ENCODE assay signal across 26 cellular contexts in genomic region chr14:29077916-29078315, GRCh38.
"Had no signal": no experiment of that assay in that cellular context is flagged by ENCODE, and none has a peak within 500 bp of the region (broad histone marks: within the 10 kb centered on the region; RNA-seq: fewer than 3 reads in every experiment).

No MANE protein-coding gene starts in this region.

- H3K4me1 Mint-ChIP-seq: activated CD4-positive, alpha-beta T cell treated with anti-CD3 and anti-CD28 coated beads, Interleukin-2, amount 10 ng/mL, durations not matched to agents 7 days and 5 days; activated T-helper 17 cell treated with anti-CD3 and anti-CD28 coated beads, Interleukin-2, amount 50 U/mL, for 72 hours; T-helper 17 cell had no signal

- ATAC-seq: activated T-helper 17 cell treated with anti-CD3 and anti-CD28 coated beads, Interleukin-2, amount 50 U/mL, for 72 hours; K562; T-helper 17 cell had no signal

- H3K27ac Mint-ChIP-seq: activated CD4-positive, alpha-beta memory T cell treated with anti-CD3 and anti-CD28 coated beads for 36 hours; activated CD4-positive, alpha-beta T cell treated with anti-CD3 and anti-CD28 coated beads, Interleukin-2, amount 10 ng/mL, durations not matched to agents 7 days and 5 days; activated naive CD4-positive, alpha-beta T cell treated with anti-CD3 and anti-CD28 coated beads for 36 hours; activated naive CD8-positive, alpha-beta T cell; activated T-helper 17 cell treated with anti-CD3 and anti-CD28 coated beads, Interleukin-2, amount 50 U/mL, for 72 hours; T-helper 17 cell had no signal

- H3K36me3 Mint-ChIP-seq: activated CD4-positive, alpha-beta memory T cell treated with anti-CD3 and anti-CD28 coated beads for 36 hours; activated naive CD8-positive, alpha-beta T cell had no signal

- H3K4me3 ChIP-seq: K562, MG63 had no signal

- H3K27me3 Mint-ChIP-seq: activated CD4-positive, alpha-beta memory T cell treated with anti-CD3 and anti-CD28 coated beads for 36 hours; activated CD4-positive, alpha-beta T cell treated with anti-CD3 and anti-CD28 coated beads, Interleukin-2, amount 10 ng/mL, durations not matched to agents 7 days and 5 days; activated naive CD8-positive, alpha-beta T cell; activated T-helper 17 cell treated with anti-CD3 and anti-CD28 coated beads, Interleukin-2, amount 50 U/mL, for 72 hours; T-helper 17 cell had no signal

- H3K27ac ChIP-seq: brain microvascular endothelial cell had no signal

- H3K27me3 ChIP-seq: brain microvascular endothelial cell, MG63 had no signal

- H3K36me3 ChIP-seq: brain microvascular endothelial cell, MG63 had no signal

- H3K4me3 Mint-ChIP-seq: activated CD4-positive, alpha-beta memory T cell treated with anti-CD3 and anti-CD28 coated beads for 36 hours; activated CD4-positive, alpha-beta T cell treated with anti-CD3 and anti-CD28 coated beads, Interleukin-2, amount 10 ng/mL, durations not matched to agents 7 days and 5 days; activated naive CD4-positive, alpha-beta T cell treated with anti-CD3 and anti-CD28 coated beads for 36 hours; activated naive CD8-positive, alpha-beta T cell; activated T-helper 17 cell treated with anti-CD3 and anti-CD28 coated beads, Interleukin-2, amount 50 U/mL, for 72 hours; T-helper 17 cell had no signal

- H3K9me3 ChIP-seq: MG63 had no signal

- DNase-seq: activated CD4-positive, alpha-beta memory T cell treated with anti-CD3 and anti-CD28 coated beads for 36 hours; activated CD4-positive, alpha-beta T cell treated with anti-CD3 and anti-CD28 coated beads, Interleukin-2, amount 10 ng/mL, durations not matched to agents 7 days and 5 days; activated CD4-positive, CD25-positive, alpha-beta regulatory T cell; activated CD8-positive, alpha-beta memory T cell treated with anti-CD3 and anti-CD28 coated beads for 24 hours; activated gamma-delta T cell; activated naive CD4-positive, alpha-beta T cell treated with anti-CD3 and anti-CD28 coated beads for 36 hours; activated T-cell treated with anti-CD3 and anti-CD28 coated beads for 4 hours; activated T-cell treated with anti-CD3 and anti-CD28 coated beads, Interleukin-2, amount 50 U/mL, for 48 hours; amygdala; brain microvascular endothelial cell; cerebellar nuclear complex; MG63; MV-4-11; NCI-H1092 treated with DMSO at 0.1 percent for 48 hours; NCI-H1436 treated with DMSO at 0.1 percent for 48 hours; NCI-H187; NCI-H2107; NCI-H226; NCI-H526; NCI-H774; SIG-M5; T-helper 17 cell; T-helper 9 cell had no signal
